In the genomic region with DNA sequence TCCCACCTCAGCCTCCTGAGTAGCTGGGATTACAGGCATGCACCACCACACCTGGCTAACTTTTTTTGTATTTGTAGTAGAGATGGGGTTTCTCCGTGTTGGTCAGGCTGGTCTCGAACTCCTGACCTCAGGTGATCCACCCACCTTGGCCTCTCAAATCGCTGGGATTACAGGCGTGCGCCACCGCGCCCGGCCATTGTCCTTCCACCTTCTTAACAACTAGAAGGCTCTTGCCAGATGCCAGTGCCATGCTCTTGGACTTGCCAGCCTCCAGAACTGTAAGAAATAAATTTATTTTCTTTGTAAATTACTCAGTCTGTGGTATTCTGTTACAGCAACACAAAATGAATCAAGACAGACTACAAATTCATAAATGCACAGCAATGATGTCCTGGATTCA, we compare ENCODE assay signal across 14 cellular contexts. TPM values are rescaled to one million over a fixed set of nuclear protein-coding genes. Genes with fewer than 3 reads are reported as not detected.
"Had no signal": no experiment of that assay in that cellular context is flagged by ENCODE, and none has a peak within 500 bp of the region (broad histone marks: within the 10 kb centered on the region; RNA-seq: fewer than 3 reads in every experiment).

No MANE protein-coding gene starts in this region.

RNA-seq across cellular contexts. Expression of gene PRDM13, which starts 11.9 kb away (rescaled TPM):
- total RNA-seq: stomach, subcutaneous adipose tissue, suprapubic skin, temporal lobe, thoracic aorta, thyroid gland, tibial nerve, transverse colon, upper lobe of left lung, upper lobe of right lung, ureter, urinary bladder, uterus, vagina had no signal
- polyA plus RNA-seq: stomach, urinary bladder had no signal
